ENCODE assay signal across 18 cellular contexts in genomic region chr6:10532392-10532791, GRCh38. TPM values are rescaled to one million over a fixed set of nuclear protein-coding genes. Genes with fewer than 3 reads are reported as not detected.
DNase-seq lines count a peak whose midpoint lies in the region; ATAC-seq and TF ChIP-seq lines count a peak whose summit lies in the region.
"Had no signal": no experiment of that assay in that cellular context is flagged by ENCODE, and none has a peak within 500 bp of the region (broad histone marks: within the 10 kb centered on the region; RNA-seq: fewer than 3 reads in every experiment).

No MANE protein-coding gene starts in this region.

- no peak overlapping the region for H3K4me3 ChIP-seq in CD4-positive, alpha-beta memory T cell (ENCODE audit: low read length in 2 of 2)
- peak overlapping the region; percentile 63 for H3K4me3 ChIP-seq in GM12864 (ENCODE audit: low read depth, low read length)
- H3K4me3 ChIP-seq: HAP-1, vagina had no signal

- H3K4me1 ChIP-seq in CD4-positive, alpha-beta memory T cell (ENCODE audit: insufficient read depth, low read length): peaks cover 45% of the 10 kb centered on the region
- H3K4me1 ChIP-seq: vagina had no signal

- no peaks in the 10 kb centered on the region for H3K27me3 ChIP-seq in CD4-positive, alpha-beta memory T cell (ENCODE audit: insufficient read depth, low read length)
- H3K27me3 ChIP-seq: vagina had no signal

- H3K27ac Mint-ChIP-seq in CD4-positive, alpha-beta memory T cell: no peak overlapping the region
- H3K27ac Mint-ChIP-seq in activated B cell treated with CpG ODN at 0.5 μM for 24 hours (peak overlapping the region; percentile 99), naive B cell (peak overlapping the region; percentile 63 to 99 (median 92))

- peaks cover 0 to 3% (median 0%) of the 10 kb centered on the region in 8 donors for H3K9me3 Mint-ChIP-seq in CD4-positive, alpha-beta memory T cell
- H3K9me3 Mint-ChIP-seq in activated B cell treated with CpG ODN at 0.5 μM for 24 hours (no peaks in the 10 kb centered on the region), naive B cell (no peaks in the 10 kb centered on the region)
- H3K9me3 Mint-ChIP-seq: natural killer cell had no signal

- H3K36me3 Mint-ChIP-seq in CD4-positive, alpha-beta memory T cell: peaks cover 4 to 11% of the 10 kb centered on the region in 2 donors
- peaks cover 14% of the 10 kb centered on the region for H3K36me3 Mint-ChIP-seq in activated B cell treated with CpG ODN at 0.5 μM for 24 hours (ENCODE audit: low read depth)
- H3K36me3 Mint-ChIP-seq in naive B cell: no peaks in the 10 kb centered on the region
- H3K36me3 Mint-ChIP-seq: natural killer cell had no signal

- POLR2A ChIA-PET in CD4-positive, alpha-beta memory T cell (lab: Charles Lee; ENCODE audit: partially characterized antibody): no interaction called here
- POLR2A ChIA-PET in activated B cell treated with CpG ODN at 0.5 μM for 24 hours (lab: Charles Lee): interaction anchor here (0.7 to 5.1 kb wide), 2 partner anchors 162 to 745 kb away, joined by 8 to 38 read pairs; partner anchors contain the start of genes C6orf52 and PAK1IP1

- peaks cover 29 to 71% (median 44%) of the 10 kb centered on the region in 4 donors for H3K4me1 Mint-ChIP-seq in CD4-positive, alpha-beta memory T cell
- H3K4me1 Mint-ChIP-seq in activated B cell treated with CpG ODN at 0.5 μM for 24 hours (peaks cover 92% of the 10 kb centered on the region), naive B cell (peaks cover 61 to 93% (median 83%) of the 10 kb centered on the region in 3 donors)

- peak overlapping the region in 7 of 8 donors; percentile 15 to 85 (median 55) for H3K4me3 Mint-ChIP-seq in CD4-positive, alpha-beta memory T cell
- H3K4me3 Mint-ChIP-seq in activated B cell treated with CpG ODN at 0.5 μM for 24 hours: peak overlapping the region; percentile 88
- H3K4me3 Mint-ChIP-seq in naive B cell: peak overlapping the region; percentile 73 to 94 (median 87)
- H3K4me3 Mint-ChIP-seq: natural killer cell had no signal

- peaks cover 0 to 1% of the 10 kb centered on the region in 2 donors for H3K27me3 Mint-ChIP-seq in CD4-positive, alpha-beta memory T cell
- no peaks in the 10 kb centered on the region for H3K27me3 Mint-ChIP-seq in activated B cell treated with CpG ODN at 0.5 μM for 24 hours
- no peaks in the 10 kb centered on the region for H3K27me3 Mint-ChIP-seq in naive B cell

- TF ChIP-seq CTCF in GM12864 (IDR thresholded peaks at IDR 0.05; ENCODE audit: low read depth, low read length, missing control alignments): no peak
- no peak for TF ChIP-seq CTCF in activated B cell treated with CpG ODN at 0.5 μM for 24 hours (IDR thresholded peaks at IDR 0.05)

- H3K36me3 ChIP-seq in CD4-positive, alpha-beta memory T cell (ENCODE audit: insufficient read depth, low read length): no peaks in the 10 kb centered on the region
- H3K36me3 ChIP-seq: HAP-1, vagina had no signal

- no peak for ATAC-seq in activated B cell treated with CpG ODN at 0.5 μM for 24 hours (ENCODE audit: low read depth)
- ATAC-seq in naive B cell (ENCODE audit: low read depth in 2 of 2): no peak
- ATAC-seq in HG03342 (IDR thresholded peaks at IDR 0.05; ENCODE audit: unreplicated experiment): no peak
- ATAC-seq: left colon, natural killer cell had no signal

- H3K27ac ChIP-seq in CD4-positive, alpha-beta memory T cell (ENCODE audit: low read depth, low read length): no peak overlapping the region
- H3K27ac ChIP-seq: epithelial cell of prostate, RWPE1, vagina had no signal

- intact Hi-C loops in CD4-positive, alpha-beta memory T cell (cut with micrococcal nuclease): no loop called here
- intact Hi-C loops in activated B cell treated with CpG ODN at 0.5 μM for 24 hours (cut with micrococcal nuclease): loop anchor here (5.0 to 10.0 kb wide), 5 partner anchors 65 to 1002 kb away; partner anchors contain the start of genes SYCP2L and TMEM170B

- H3K9me3 ChIP-seq in CD4-positive, alpha-beta memory T cell (ENCODE audit: control insufficient read depth in 1 of 2, low read length in 2 of 2): no peaks in the 10 kb centered on the region
- H3K9me3 ChIP-seq: HAP-1, vagina had no signal

- no peak for DNase-seq in CD4-positive, alpha-beta memory T cell
- DNase-seq in GM12864 (ENCODE audit: low read depth): no peak
- DNase-seq in activated B cell treated with CpG ODN at 0.5 μM for 24 hours: no peak
- DNase-seq in naive B cell: no peak
- DNase-seq in NCI-H1417 (lab: John Stamatoyannopoulos, UW): no peak
- no peak for DNase-seq in NCI-H446 (lab: John Stamatoyannopoulos, UW)
- DNase-seq: activated naive CD4-positive, alpha-beta T cell treated with Interleukin-2 at 50 U/mL for 16 hours; COR-L47; head of caudate nucleus; left colon; natural killer cell; NCI-H187 treated with DMSO at 0.1 percent for 48 hours; stimulated activated CD4-positive, alpha-beta T cell treated with anti-CD3 and anti-CD28 coated beads, Interleukin-1b, Interleukin-23, amount 100 ng/mL, for 48 hours had no signal

- CTCF ChIA-PET in CD4-positive, alpha-beta memory T cell (lab: Charles Lee; ENCODE audit: partially characterized antibody): interaction anchor here (1.4 kb wide), 1 partner anchor 25 kb away, joined by 4 read pairs; no protein-coding TSS in a partner anchor
- CTCF ChIA-PET in activated B cell treated with CpG ODN at 0.5 μM for 24 hours (lab: Charles Lee): interaction anchor here (1.3 to 1.6 kb wide), 2 partner anchors 19 to 22 kb away, joined by 3 read pairs; no protein-coding TSS in a partner anchor

RNA-seq across cellular contexts. Expression of gene GCNT2, which starts 11.2 kb away (rescaled TPM):
- total RNA-seq in CD4-positive, alpha-beta memory T cell: 1 to 10 TPM; 3.1 to 4.2 TPM
- polyA plus RNA-seq in CD4-positive, alpha-beta memory T cell: 1 to 10 TPM in 1 of 2 donors, under 1 TPM in 1; 0.75 to 1.3 TPM
- 23.2 and 25.9 TPM in 2 replicates for total RNA-seq in activated B cell treated with CpG ODN at 0.5 μM for 24 hours
- 1 to 10 TPM; 3.7 to 8.9 (median 5.9) TPM for polyA plus RNA-seq in naive B cell (ENCODE audit: low read depth in 6 of 6)

Comparison
In these comparisons a context has a peak if more than half of its experiments do, and no peak if none do; other contexts are left out.
1. H3K27ac Mint-ChIP-seq: peak in activated B cell treated with CpG ODN at 0.5 μM for 24 hours (single experiment) and naive B cell (6 of 6); none in CD4-positive, alpha-beta memory T cell (0 of 7).
2. Peak in every context shown above with its lines, with median percentiles within 50 percentile points of each other: H3K4me3 Mint-ChIP-seq.